Comparison of ENCODE assay signal across 8 cellular contexts in the genomic region with DNA sequence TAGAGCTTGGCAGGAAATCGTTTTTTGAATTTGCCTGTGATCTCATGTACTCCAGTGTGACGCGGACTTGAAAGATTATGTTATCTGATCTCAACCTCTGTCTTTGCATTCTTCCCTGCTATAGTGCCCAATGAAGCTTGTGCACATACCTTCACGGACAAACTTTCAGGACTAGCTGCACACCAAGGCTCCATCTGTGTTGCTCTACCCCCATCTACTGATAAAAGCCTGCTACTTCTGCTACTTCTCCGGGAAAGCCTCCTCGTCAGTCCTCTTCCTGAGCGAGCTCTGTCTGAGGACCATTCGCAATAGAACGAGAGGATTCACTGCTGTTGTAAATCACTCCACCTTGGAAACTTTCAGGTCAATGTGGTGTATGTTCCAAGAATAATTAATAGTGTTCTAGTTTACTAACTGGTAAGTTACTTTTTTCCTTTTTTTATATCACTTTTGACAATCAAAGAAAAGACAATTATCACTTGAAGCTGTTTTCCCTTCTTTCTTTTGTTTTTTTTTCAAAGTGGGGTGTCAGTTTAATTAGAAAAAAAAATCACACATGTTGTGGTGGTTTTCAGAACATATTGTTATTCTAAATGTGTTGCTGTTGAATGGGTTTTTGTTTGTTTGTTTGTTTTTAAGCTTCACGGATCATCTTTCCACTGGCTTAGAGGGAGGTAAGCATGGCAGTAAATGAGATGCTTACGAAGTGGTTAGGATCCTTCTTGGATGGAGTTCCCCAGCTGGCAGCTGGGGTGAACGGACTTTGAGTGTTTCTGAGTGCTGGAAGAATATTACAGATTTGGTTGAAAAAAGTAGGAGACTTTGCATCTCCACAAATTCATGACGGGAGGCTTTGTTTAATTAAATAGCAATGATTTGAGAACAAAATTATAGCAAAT.
DNase-seq lines count a peak whose midpoint lies in the region; ATAC-seq, FAIRE-seq and TF ChIP-seq lines count a peak whose summit lies in the region.

No MANE protein-coding gene starts in this region.

- H3K4me3 Mint-ChIP-seq in Calu3 (ENCODE audit: low read depth, unreplicated experiment) = no peak overlapping the region

- no peak overlapping the region for H2AFZ ChIP-seq in Karpas-422 (ENCODE audit: low read length)

- FAIRE-seq in bronchial epithelial cell (lab: Jason Lieb, UNC) = peak; percentile 81
- FAIRE-seq in kidney (lab: Jason Lieb, UNC) = peak; percentile 73

- H3K36me3 Mint-ChIP-seq in Calu3 (ENCODE audit: insufficient read depth, unreplicated experiment) = no peaks in the 10 kb centered on the region

- H3K9me3 ChIP-seq in Karpas-422 (ENCODE audit: low read length) (no peaks in the 10 kb centered on the region; the same call in 1 of the 2 replicates), kidney (ENCODE audit: control insufficient read depth in 1 of 2, low read length in 2 of 2) (no peaks in the 10 kb centered on the region)
- H3K9me3 ChIP-seq in effector memory CD4-positive, alpha-beta T cell (ENCODE audit: control insufficient read depth, low read length) = no peaks in the 10 kb centered on the region

- intact Hi-C loops in Calu3 (cut with micrococcal nuclease; ENCODE audit: unreplicated experiment) (loop anchor here (1.0 to 10.0 kb wide), 5 partner anchors 91 to 931 kb away; no protein-coding TSS in a partner anchor), kidney (cut with DNase I) (no loop called here)

- no peak overlapping the region for H3K9ac ChIP-seq in Karpas-422 (ENCODE audit: low read length)
- no peak overlapping the region for H3K9ac ChIP-seq in kidney (ENCODE audit: low read length in 2 of 2)

- H3K9me2 ChIP-seq in Karpas-422 (replicated peaks; ENCODE audit: insufficient read depth, low read length) = no peaks in the 10 kb centered on the region

- H3K4me2 ChIP-seq in Karpas-422 (ENCODE audit: low read depth, low read length, poor library complexity, severe bottlenecking) = no peak overlapping the region

- H3K27me3 ChIP-seq in Karpas-422 (ENCODE audit: low read length) (no peaks in the 10 kb centered on the region), bronchial epithelial cell (ENCODE audit: control insufficient read depth, insufficient read depth, low read length) (no peaks in the 10 kb centered on the region)
- no peaks in the 10 kb centered on the region for H3K27me3 ChIP-seq in effector memory CD4-positive, alpha-beta T cell (replicated peaks; ENCODE audit: control insufficient read depth, insufficient read depth, low read length, poor library complexity, severe bottlenecking)

- TF ChIP-seq CTCF in Calu3 (IDR thresholded peaks at IDR 0.05; ENCODE audit: unreplicated experiment) = peak; percentile 32
- TF ChIP-seq CTCF in bronchial epithelial cell (IDR thresholded peaks at IDR 0.05; ENCODE audit: insufficient read depth, low read length, severe bottlenecking) = peak; percentile 90
- peak; percentile 66 for TF ChIP-seq CTCF in kidney (IDR thresholded peaks at IDR 0.05; ENCODE audit: borderline replicate concordance, extremely low read depth, insufficient read depth)

- DNase-seq in Calu3 = peak; percentile 68
- peak; percentile 67 for DNase-seq in Karpas-422
- peak; percentile 3 for DNase-seq in SHP77 treated with DMSO at 0.1 percent for 48 hours (lab: John Stamatoyannopoulos, UW)
- DNase-seq in bronchial epithelial cell (ENCODE audit: low read depth) = peak; percentile 75
- DNase-seq in kidney = no peak
- DNase-seq in stimulated activated naive CD8-positive, alpha-beta T cell treated with anti-CD3 and anti-CD28 coated beads, Interleukin-15, Interleukin-2, amounts not matched to agents 100 U/mL and 50 U/mL, for 24 hours = peak; percentile 7
- no peak for DNase-seq in effector memory CD4-positive, alpha-beta T cell

- no peaks in the 10 kb centered on the region for H3K79me2 ChIP-seq in Karpas-422 (ENCODE audit: low read length)

- H3K4me3 ChIP-seq in Karpas-422 (ENCODE audit: low read length) (no peak overlapping the region), bronchial epithelial cell (ENCODE audit: low read depth, low read length) (no peak overlapping the region), kidney (ENCODE audit: low read length in 2 of 2) (no peak overlapping the region)
- H3K4me3 ChIP-seq in effector memory CD4-positive, alpha-beta T cell (ENCODE audit: insufficient read depth, low read depth, low read length, poor library complexity, severe bottlenecking) = no peak overlapping the region

- CTCF ChIA-PET in Calu3 (lab: Charles Lee) = interaction anchor here (0.6 to 1.9 kb wide), 12 partner anchors 92 to 932 kb away, joined by 3 to 20 read pairs (median 4); no protein-coding TSS in a partner anchor

- no peaks in the 10 kb centered on the region for H3K36me3 ChIP-seq in Karpas-422 (ENCODE audit: insufficient read depth, low read length)
- H3K36me3 ChIP-seq in bronchial epithelial cell (ENCODE audit: control insufficient read depth, insufficient read depth, low read length) = no peaks in the 10 kb centered on the region
- H3K36me3 ChIP-seq in kidney (ENCODE audit: control insufficient read depth in 1 of 2, insufficient read depth in 2 of 2, low read length in 2 of 2) = no peaks in the 10 kb centered on the region
- no peaks in the 10 kb centered on the region for H3K36me3 ChIP-seq in effector memory CD4-positive, alpha-beta T cell (ENCODE audit: control insufficient read depth, insufficient read depth, low read length)

- no peaks in the 10 kb centered on the region for H3K9me3 Mint-ChIP-seq in Calu3 (ENCODE audit: low read depth, unreplicated experiment)

- H3K4me1 ChIP-seq in Karpas-422 (ENCODE audit: low read length) (no peaks in the 10 kb centered on the region), kidney (ENCODE audit: control insufficient read depth in 1 of 2, insufficient read depth in 1 of 2, low read depth in 1 of 2, low read length in 2 of 2) (no peaks in the 10 kb centered on the region)
- no peaks in the 10 kb centered on the region for H3K4me1 ChIP-seq in effector memory CD4-positive, alpha-beta T cell (ENCODE audit: control insufficient read depth, insufficient read depth, low read length, poor library complexity, severe bottlenecking)

- peaks cover 83% of the 10 kb centered on the region for H3K27me3 Mint-ChIP-seq in Calu3 (ENCODE audit: unreplicated experiment)

- ATAC-seq in GM19397 (IDR thresholded peaks at IDR 0.05; ENCODE audit: unreplicated experiment) = peak; percentile 65
- ATAC-seq in stimulated activated naive CD8-positive, alpha-beta T cell treated with anti-CD3 and anti-CD28 coated beads, Interleukin-15, Interleukin-2, amounts not matched to agents 100 U/mL and 50 U/mL, for 24 hours = peak; percentile 75

- H4K20me1 ChIP-seq in Karpas-422 (ENCODE audit: insufficient read depth, low read depth, low read length) = no peaks in the 10 kb centered on the region

- no peak overlapping the region for H3K27ac Mint-ChIP-seq in Calu3 (ENCODE audit: unreplicated experiment)

- BruUV-seq in Calu3 (replicated peaks; lab: Mats Ljungman, UMichigan) = no TSS peak

- H3K4me1 Mint-ChIP-seq in Calu3 (ENCODE audit: low read depth, unreplicated experiment) = no peaks in the 10 kb centered on the region

- no peak overlapping the region for H3K27ac ChIP-seq in Karpas-422 (ENCODE audit: low read length)
- no peak overlapping the region for H3K27ac ChIP-seq in kidney (ENCODE audit: low read depth in 2 of 2, low read length in 2 of 2)
- H3K27ac ChIP-seq in effector memory CD4-positive, alpha-beta T cell (ENCODE audit: insufficient read depth, low read length, poor library complexity, severe bottlenecking) = no peak overlapping the region

Comparison
In these comparisons a context has a peak if more than half of its experiments do, and no peak if none do; other contexts are left out.
1. DNase-seq: peak in Calu3 (single experiment), Karpas-422 (single experiment), SHP77 treated with DMSO at 0.1 percent for 48 hours (single experiment), bronchial epithelial cell (single experiment) and stimulated activated naive CD8-positive, alpha-beta T cell treated with anti-CD3 and anti-CD28 coated beads, Interleukin-15, Interleukin-2, amounts not matched to agents 100 U/mL and 50 U/mL, for 24 hours (single experiment); none in kidney (single experiment) and effector memory CD4-positive, alpha-beta T cell (0 of 3).
2. CTCF ChIP-seq: peak in every context shown above with its lines; median percentile 90 in bronchial epithelial cell; 66 in kidney; 32 in Calu3.